Comparison of ENCODE assay signal across 25 cellular contexts in genomic region chr2:140943867-140944266, GRCh38.
DNase-seq lines count a peak whose midpoint lies in the region; ATAC-seq, FAIRE-seq and TF ChIP-seq lines count a peak whose summit lies in the region.
"Had no signal": no experiment of that assay in that cellular context is flagged by ENCODE, and none has a peak within 500 bp of the region (broad histone marks: within the 10 kb centered on the region; RNA-seq: fewer than 3 reads in every experiment).

No MANE protein-coding gene starts in this region.

- H3K27me3 Mint-ChIP-seq in chondrocyte (ENCODE audit: low read depth) (no peaks in the 10 kb centered on the region), glutamatergic neuron (ENCODE audit: unreplicated experiment) (no peaks in the 10 kb centered on the region)
- H3K27me3 Mint-ChIP-seq: B cell; CD4-positive, alpha-beta T cell had no signal

- H3K4me1 ChIP-seq in HepG2 (ENCODE audit: insufficient read depth, low read length) = no peaks in the 10 kb centered on the region
- H3K4me1 ChIP-seq in right lobe of liver = no peaks in the 10 kb centered on the region
- H3K4me1 ChIP-seq in smooth muscle cell (ENCODE audit: low read depth) = no peaks in the 10 kb centered on the region
- no peaks in the 10 kb centered on the region for H3K4me1 ChIP-seq in breast epithelium
- H3K4me1 ChIP-seq: Caco-2, SJSA1 had no signal

- H3K9ac ChIP-seq in HepG2 (ENCODE audit: insufficient read depth, low read depth, low read length) (no peak overlapping the region), smooth muscle cell (ENCODE audit: low read depth) (no peak overlapping the region)
- H3K9ac ChIP-seq: KMS-11 had no signal

- no peaks in the 10 kb centered on the region for H3F3A ChIP-seq in smooth muscle cell (ENCODE audit: low read depth)

- no TSS peak for BruUV-seq in HepG2 (replicated peaks; lab: Mats Ljungman, UMichigan)

- DNase-seq in HepG2 (ENCODE audit: low spot score) (no peak), right lobe of liver (no peak), chondrocyte (ENCODE audit: low spot score) (no peak), glutamatergic neuron (no peak), smooth muscle cell (lab: John Stamatoyannopoulos, UW; ENCODE audit: unreplicated experiment) (no peak), breast epithelium (ENCODE audit: low spot score in 2 of 2) (no peak), OCI-M1 (lab: John Stamatoyannopoulos, UW) (no peak)
- no peak for DNase-seq in stimulated activated CD4-positive, alpha-beta T cell treated with anti-CD3 and anti-CD28 coated beads, Interleukin-2, amount 100 ng/mL, for 48 hours
- DNase-seq: Caco-2; CD4-positive, alpha-beta T cell; DMS 273 treated with DMSO at 0.1 percent for 48 hours; GOT3; HCEC 1CT; IMR-90; NCI-H1105; NCI-H2029 treated with DMSO at 0.1 percent for 48 hours; NCI-H226; NCI-H524; NCI-H774 had no signal

- ATAC-seq in HepG2 (0 out of 3 replicates have a peak, but pooled peaks have one; percentile 33), right lobe of liver (no peak)
- ATAC-seq: Right ventricle myocardium inferior had no signal

- H3K27ac Mint-ChIP-seq in chondrocyte (ENCODE audit: unreplicated experiment) = no peak overlapping the region
- H3K27ac Mint-ChIP-seq in glutamatergic neuron (ENCODE audit: unreplicated experiment) = no peak overlapping the region
- H3K27ac Mint-ChIP-seq: B cell; CD4-positive, alpha-beta T cell had no signal

- TF ChIP-seq RAD21 in HepG2 (CRISPR knock-in tag; IDR thresholded peaks at IDR 0.05) = no peak

- H3K79me2 ChIP-seq in HepG2 (ENCODE audit: insufficient read depth, low read length) = no peaks in the 10 kb centered on the region
- no peaks in the 10 kb centered on the region for H3K79me2 ChIP-seq in smooth muscle cell (ENCODE audit: low read depth)

- H3K36me3 ChIP-seq in HepG2 (replicated peaks in 1 of 2; ENCODE audit: control insufficient read depth in 1 of 2, insufficient read depth in 2 of 2, low read length in 2 of 2) (no peaks in the 10 kb centered on the region), right lobe of liver (no peaks in the 10 kb centered on the region), smooth muscle cell (ENCODE audit: low read depth) (no peaks in the 10 kb centered on the region), breast epithelium (no peaks in the 10 kb centered on the region)
- H3K36me3 ChIP-seq: SJSA1 had no signal

- TF ChIP-seq EP300 in HepG2 (IDR thresholded peaks at IDR 0.05; ENCODE audit: low read depth in 2 of 2, low read length in 2 of 2) (no peak), HepG2 (CRISPR knock-in tag; IDR thresholded peaks at IDR 0.05; ENCODE audit: borderline replicate concordance) (no peak)

- TF ChIP-seq POLR2A in HepG2 (IDR thresholded peaks at IDR 0.05; ENCODE audit: insufficient read depth in 1 of 2, low read depth in 2 of 2, low read length in 2 of 2) = no peak
- TF ChIP-seq POLR2A in right lobe of liver (IDR thresholded peaks at IDR 0.05) = no peak
- TF ChIP-seq POLR2A in breast epithelium (IDR thresholded peaks at IDR 0.05) = no peak

- H3K27ac ChIP-seq in HepG2 (ENCODE audit: extremely low read length, insufficient read depth, low read length) (no peak overlapping the region), right lobe of liver (no peak overlapping the region), smooth muscle cell (ENCODE audit: low read depth) (no peak overlapping the region), breast epithelium (no peak overlapping the region)
- H3K27ac ChIP-seq: 22Rv1, KMS-11, SJSA1 had no signal

- H3K4me3 Mint-ChIP-seq in chondrocyte (ENCODE audit: unreplicated experiment) (no peak overlapping the region), glutamatergic neuron (ENCODE audit: unreplicated experiment) (no peak overlapping the region)
- H3K4me3 Mint-ChIP-seq: B cell; CD4-positive, alpha-beta T cell had no signal

- H3K9me3 Mint-ChIP-seq in chondrocyte (ENCODE audit: low read depth) (no peaks in the 10 kb centered on the region), glutamatergic neuron (ENCODE audit: unreplicated experiment) (no peaks in the 10 kb centered on the region)

- H4K20me1 ChIP-seq in HepG2 (ENCODE audit: insufficient read depth, low read length) = no peaks in the 10 kb centered on the region
- no peaks in the 10 kb centered on the region for H4K20me1 ChIP-seq in smooth muscle cell (ENCODE audit: low read depth)

- no peaks in the 10 kb centered on the region for H3K4me1 Mint-ChIP-seq in chondrocyte (ENCODE audit: low read depth)
- peaks cover 2% of the 10 kb centered on the region for H3K4me1 Mint-ChIP-seq in glutamatergic neuron (ENCODE audit: low read depth, unreplicated experiment)
- H3K4me1 Mint-ChIP-seq: B cell had no signal

- POLR2A ChIA-PET in HepG2 (lab: Yijun Ruan, JAX) = no interaction called here

- CTCF ChIA-PET in HepG2 (lab: Yijun Ruan, JAX; ENCODE audit: low intra/inter-chr PET ratio, low total read pairs) = no interaction called here

- intact Hi-C loops in HepG2 (cut with micrococcal nuclease; ENCODE audit: unreplicated experiment) (no loop called here), right lobe of liver (cut with DNase I) (no loop called here), breast epithelium (cut with DNase I; ENCODE audit: low total_unique reads) (no loop called here)

- TF ChIP-seq CTCF in HepG2 (CRISPR knock-in tag; IDR thresholded peaks at IDR 0.05) (no peak), right lobe of liver (IDR thresholded peaks at IDR 0.05) (no peak), chondrocyte (IDR thresholded peaks at IDR 0.05) (peak; percentile 32), glutamatergic neuron (IDR thresholded peaks at IDR 0.05; ENCODE audit: partially characterized antibody, unreplicated experiment) (peak; percentile 50), smooth muscle cell (IDR thresholded peaks at IDR 0.05; ENCODE audit: borderline replicate concordance, insufficient read depth, poor library complexity, severe bottlenecking) (no peak), breast epithelium (IDR thresholded peaks at IDR 0.05) (no peak)

- H2AFZ ChIP-seq in HepG2 (ENCODE audit: low read length) (no peak overlapping the region), smooth muscle cell (ENCODE audit: low read depth) (no peak overlapping the region)

- no peak for FAIRE-seq in HepG2 (lab: Jason Lieb, UNC)
- FAIRE-seq: GM12891 had no signal

- H3K27me3 ChIP-seq in HepG2 (ENCODE audit: control insufficient read depth in 1 of 2, insufficient read depth in 2 of 2, low read length in 2 of 2) = no peaks in the 10 kb centered on the region
- H3K27me3 ChIP-seq in right lobe of liver = no peaks in the 10 kb centered on the region
- H3K27me3 ChIP-seq in smooth muscle cell (ENCODE audit: low read depth) = no peaks in the 10 kb centered on the region
- no peaks in the 10 kb centered on the region for H3K27me3 ChIP-seq in breast epithelium

- H3K4me2 ChIP-seq in HepG2 (ENCODE audit: low read depth, low read length) (no peak overlapping the region), smooth muscle cell (no peak overlapping the region)
- H3K4me2 ChIP-seq: KMS-11 had no signal

- H3K9me3 ChIP-seq in HepG2 (ENCODE audit: low read length) (no peaks in the 10 kb centered on the region), right lobe of liver (no peaks in the 10 kb centered on the region), smooth muscle cell (replicated peaks; ENCODE audit: low read depth) (no peaks in the 10 kb centered on the region), breast epithelium (no peaks in the 10 kb centered on the region)
- H3K9me3 ChIP-seq: Caco-2, SJSA1 had no signal

- in situ Hi-C loops in HepG2 (cut with HindIII; ENCODE audit: extremely low pct_ligation_motif_present, low pct_unique_long_range_greater_than_20kb) = no loop called here

- H3K4me3 ChIP-seq in HepG2 (replicated peaks in 1 of 3; ENCODE audit: insufficient read depth in 1 of 3, low read depth in 2 of 3, low read length in 3 of 3) = no peak overlapping the region
- H3K4me3 ChIP-seq in right lobe of liver = no peak overlapping the region
- no peak overlapping the region for H3K4me3 ChIP-seq in smooth muscle cell
- no peak overlapping the region for H3K4me3 ChIP-seq in breast epithelium
- H3K4me3 ChIP-seq: SJSA1 had no signal

- no peaks in the 10 kb centered on the region for H3K36me3 Mint-ChIP-seq in chondrocyte (ENCODE audit: low read depth)
- no peaks in the 10 kb centered on the region for H3K36me3 Mint-ChIP-seq in glutamatergic neuron (ENCODE audit: unreplicated experiment)

TF ChIP-seq in HepG2, 621 proteins besides CTCF, POLR2A, EP300 and RAD21 (continues in another document):
- TF ChIP-seq AHDC1 (CRISPR knock-in tag; IDR thresholded peaks at IDR 0.05; ENCODE audit: borderline replicate concordance) (no peak), ZNF367 (CRISPR knock-in tag; IDR thresholded peaks at IDR 0.05; ENCODE audit: borderline replicate concordance) (no peak)

Comparison
In these comparisons a context has a peak if more than half of its experiments do, and no peak if none do; other contexts are left out.
1. CTCF ChIP-seq: peak in chondrocyte (single experiment) and glutamatergic neuron (single experiment); none in HepG2 (single experiment), right lobe of liver (0 of 4), smooth muscle cell (single experiment) and breast epithelium (0 of 3).